ENCODE assay signal across 30 cellular contexts in the genomic region with DNA sequence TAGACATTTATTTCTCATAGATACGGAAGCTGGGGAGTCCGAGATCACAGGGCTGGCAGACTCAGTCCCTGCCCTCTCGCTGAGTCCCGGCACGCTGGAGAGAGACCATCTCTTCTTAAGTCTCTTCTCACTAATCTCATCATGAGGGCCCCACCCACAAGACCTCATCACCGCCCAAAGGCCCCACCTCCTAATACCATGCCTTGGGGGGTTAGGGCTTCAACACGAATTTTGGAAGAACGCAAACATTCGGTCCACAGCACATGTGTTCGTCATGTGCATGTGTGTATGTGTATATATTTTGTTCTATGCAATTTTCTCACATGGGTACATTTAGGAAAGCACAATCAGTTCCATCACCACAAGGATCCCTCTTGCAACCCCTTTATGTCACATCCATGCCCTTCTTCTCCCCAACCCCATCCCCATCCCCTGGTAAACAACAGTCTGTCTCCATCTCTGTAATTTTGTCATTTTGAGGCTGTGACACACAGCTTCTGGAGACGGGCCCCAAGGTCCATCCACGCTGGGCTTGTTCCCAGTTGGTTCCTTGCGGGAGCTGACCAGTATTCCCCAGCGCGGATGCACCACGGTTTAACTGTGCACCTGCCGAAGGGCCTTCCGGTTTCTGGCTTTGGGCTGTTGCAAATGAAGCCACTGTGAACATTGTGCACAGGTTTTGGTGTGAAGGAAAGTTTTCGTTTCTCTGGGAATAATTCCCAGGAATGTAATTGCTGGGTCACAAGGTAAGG.
"Had no signal": no experiment of that assay in that cellular context is flagged by ENCODE, and none has a peak within 500 bp of the region (broad histone marks: within the 10 kb centered on the region; RNA-seq: fewer than 3 reads in every experiment).

No MANE protein-coding gene starts in this region.

- H3K4me1 Mint-ChIP-seq: activated T-helper 17 cell treated with anti-CD3 and anti-CD28 coated beads, Interleukin-2, amount 50 U/mL, for 72 hours had no signal

- H3K4me3 Mint-ChIP-seq: activated naive CD8-positive, alpha-beta T cell; activated T-cell treated with anti-CD3 and anti-CD28 coated beads, Interleukin-2, amount 50 U/mL, for 4 hours; activated T-helper 17 cell treated with anti-CD3 and anti-CD28 coated beads, Interleukin-2, amount 50 U/mL, for 72 hours; effector memory CD8-positive, alpha-beta T cell; natural killer cell treated with Interleukin-12 subunit alpha and Interleukin-12 subunit beta and Interleukin-15 and Interleukin-18, amount 100 ng/mL, for 72 hours; T-helper 1 cell treated with Interleukin-12 subunit alpha and Interleukin-12 subunit beta and Interleukin-4 antibody, amounts not matched to agents 30 μg/mL and 1 μg/mL, for 36 hours had no signal

- H3K4me1 ChIP-seq: body of pancreas, heart left ventricle, left ventricle myocardium inferior, psoas muscle, sigmoid colon, suprapubic skin, tibial artery, upper lobe of right lung had no signal

- H3K36me3 ChIP-seq: heart left ventricle, left ventricle myocardium inferior, ovary, sigmoid colon, suprapubic skin, tibial artery, upper lobe of right lung had no signal

- H3K4me3 ChIP-seq: body of pancreas, heart left ventricle, left ventricle myocardium inferior, lung, mucosa of descending colon, ovary, psoas muscle, sigmoid colon, suprapubic skin, tibial artery, upper lobe of right lung had no signal

- ATAC-seq: activated T-cell treated with anti-CD3 and anti-CD28 coated beads, Interleukin-2, amount 50 U/mL, for 4 hours; activated T-helper 17 cell treated with anti-CD3 and anti-CD28 coated beads, Interleukin-2, amount 50 U/mL, for 72 hours; body of pancreas; effector memory CD8-positive, alpha-beta T cell; heart left ventricle; mucosa of descending colon; natural killer cell treated with Interleukin-12 subunit alpha and Interleukin-12 subunit beta and Interleukin-15 and Interleukin-18, amount 100 ng/mL, for 72 hours; psoas muscle; upper lobe of right lung had no signal

- H3K9me3 Mint-ChIP-seq: natural killer cell treated with Interleukin-12 subunit alpha and Interleukin-12 subunit beta and Interleukin-15 and Interleukin-18, amount 100 ng/mL, for 72 hours; T-helper 1 cell treated with Interleukin-12 subunit alpha and Interleukin-12 subunit beta and Interleukin-4 antibody, amounts not matched to agents 30 μg/mL and 1 μg/mL, for 36 hours had no signal

- H3K9me3 ChIP-seq: body of pancreas, mucosa of descending colon, ovary, psoas muscle, sigmoid colon, suprapubic skin, upper lobe of right lung had no signal

- H3K36me3 Mint-ChIP-seq: activated naive CD8-positive, alpha-beta T cell; natural killer cell treated with Interleukin-12 subunit alpha and Interleukin-12 subunit beta and Interleukin-15 and Interleukin-18, amount 100 ng/mL, for 72 hours had no signal

- H3K27me3 ChIP-seq: body of pancreas, ovary, sigmoid colon, upper lobe of right lung had no signal

- DNase-seq: activated CD4-positive, alpha-beta T cell treated with anti-CD3 and anti-CD28 coated beads for 4 hours; activated CD4-positive, alpha-beta T cell treated with anti-CD3 and anti-CD28 coated beads, Interleukin-2, amount 50 U/mL, for 4 hours; activated T-cell treated with anti-CD3 and anti-CD28 coated beads, Interleukin-2, amount 50 U/mL, for 4 hours; anterior cingulate cortex; body of pancreas; cortex of kidney; effector memory CD8-positive, alpha-beta T cell; foreskin fibroblast; kidney glomerular epithelial cell; left ventricle myocardium inferior; mesendoderm; mucosa of descending colon; ovary; sigmoid colon; small intestine; stimulated activated CD4-positive, alpha-beta T cell treated with anti-CD3 and anti-CD28 coated beads, Interleukin-15, amount 100 ng/mL, for 24 hours; stimulated activated naive CD4-positive, alpha-beta T cell; SW 1271; T-helper 9 cell; upper lobe of right lung had no signal

- H3K27ac Mint-ChIP-seq: activated naive CD8-positive, alpha-beta T cell; activated T-helper 17 cell treated with anti-CD3 and anti-CD28 coated beads, Interleukin-2, amount 50 U/mL, for 72 hours; effector memory CD8-positive, alpha-beta T cell; natural killer cell treated with Interleukin-12 subunit alpha and Interleukin-12 subunit beta and Interleukin-15 and Interleukin-18, amount 100 ng/mL, for 72 hours; T-helper 1 cell treated with Interleukin-12 subunit alpha and Interleukin-12 subunit beta and Interleukin-4 antibody, amounts not matched to agents 30 μg/mL and 1 μg/mL, for 36 hours had no signal

- H3K27ac ChIP-seq: body of pancreas, heart left ventricle, left ventricle myocardium inferior, ovary, psoas muscle, sigmoid colon, suprapubic skin, tibial artery, upper lobe of right lung, VCaP had no signal
